In genomic region chr7:3109516-3109915, GRCh38 we compare ENCODE assay signal across 18 cellular contexts.
"Had no signal": no experiment of that assay in that cellular context is flagged by ENCODE, and none has a peak within 500 bp of the region (broad histone marks: within the 10 kb centered on the region; RNA-seq: fewer than 3 reads in every experiment).

No MANE protein-coding gene starts in this region.

- H3K27me3 Mint-ChIP-seq: activated T-helper 17 cell treated with anti-CD3 and anti-CD28 coated beads, Interleukin-2, amount 50 U/mL, for 72 hours had no signal

- H3K4me1 Mint-ChIP-seq: nephron had no signal

- H3K4me3 Mint-ChIP-seq: activated naive CD4-positive, alpha-beta T cell treated with anti-CD3 and anti-CD28 coated beads, Interleukin-2, amount 10 ng/mL, durations not matched to agents 7 days and 5 days; nephron had no signal

- H3K27ac Mint-ChIP-seq: activated naive CD4-positive, alpha-beta T cell treated with anti-CD3 and anti-CD28 coated beads, Interleukin-2, amount 10 ng/mL, durations not matched to agents 7 days and 5 days; activated T-helper 17 cell treated with anti-CD3 and anti-CD28 coated beads, Interleukin-2, amount 50 U/mL, for 72 hours; nephron had no signal

- H3K4me3 ChIP-seq: body of pancreas, colonic mucosa, left lung, right lobe of liver, SJCRH30, smooth muscle cell, transverse colon had no signal

- H3K27me3 ChIP-seq: body of pancreas, colonic mucosa, right lobe of liver, SJCRH30 had no signal

- H3K4me1 ChIP-seq: colonic mucosa, left lung, right lobe of liver, SJCRH30, transverse colon had no signal

- H3K27ac ChIP-seq: body of pancreas, colonic mucosa, left lung, right lobe of liver, SJCRH30, transverse colon had no signal

- H3K9me3 ChIP-seq: body of pancreas, colonic mucosa, right lobe of liver, SJCRH30 had no signal

- DNase-seq: activated CD4-positive, alpha-beta T cell treated with anti-CD3 and anti-CD28 coated beads, Interleukin-2, amount 50 U/mL, for 1 hour; activated naive CD4-positive, alpha-beta T cell treated with anti-CD3 and anti-CD28 coated beads, Interleukin-2, amount 10 ng/mL, durations not matched to agents 7 days and 5 days; amniotic stem cell; body of pancreas; central memory CD4-positive, alpha-beta T cell; colonic mucosa; left lung; mammary epithelial cell; right lobe of liver; SJCRH30; stimulated activated naive CD8-positive, alpha-beta T cell treated with anti-CD3 and anti-CD28 coated beads, Interleukin-15, Interleukin-2, amounts not matched to agents 100 U/mL and 50 U/mL, for 24 hours; SW 1271; transverse colon had no signal

- H3K4me2 ChIP-seq: smooth muscle cell had no signal

- H3K36me3 ChIP-seq: colonic mucosa, left lung, right lobe of liver, SJCRH30, transverse colon had no signal

- FAIRE-seq: endometrium, keratinocyte had no signal

- ATAC-seq: activated T-helper 17 cell treated with anti-CD3 and anti-CD28 coated beads, Interleukin-2, amount 50 U/mL, for 72 hours; body of pancreas; left lung; right lobe of liver; stimulated activated naive CD8-positive, alpha-beta T cell treated with anti-CD3 and anti-CD28 coated beads, Interleukin-15, Interleukin-2, amounts not matched to agents 100 U/mL and 50 U/mL, for 24 hours had no signal
